ENCODE assay signal across 22 cellular contexts in the genomic region with DNA sequence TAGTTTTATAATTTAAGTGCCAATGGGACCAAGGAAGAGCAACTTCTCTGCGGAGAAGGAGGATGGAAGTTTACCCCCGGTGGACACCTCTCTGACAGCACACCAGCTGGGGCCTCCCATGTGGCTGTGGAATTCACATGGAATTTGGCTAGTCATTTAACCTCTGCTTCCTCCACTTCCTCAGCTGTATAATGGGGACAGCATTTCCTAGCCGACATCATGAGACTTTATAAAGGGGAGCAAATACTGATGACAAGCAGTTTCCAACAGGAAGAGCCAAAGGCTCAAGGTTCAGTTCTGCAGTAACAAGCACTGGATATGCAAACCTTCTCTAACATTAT. TPM values are rescaled to one million over a fixed set of nuclear protein-coding genes. Genes with fewer than 3 reads are reported as not detected.
DNase-seq lines count a peak whose midpoint lies in the region; ATAC-seq and TF ChIP-seq lines count a peak whose summit lies in the region.
"Had no signal": no experiment of that assay in that cellular context is flagged by ENCODE, and none has a peak within 500 bp of the region (broad histone marks: within the 10 kb centered on the region; RNA-seq: fewer than 3 reads in every experiment).

No MANE protein-coding gene starts in this region.

- H3K27me3 Mint-ChIP-seq in activated CD4-positive, alpha-beta T cell treated with anti-CD3 and anti-CD28 coated beads, Interleukin-2, amount 10 ng/mL, durations not matched to agents 24 days and 14 days = no peaks in the 10 kb centered on the region
- no peaks in the 10 kb centered on the region for H3K27me3 Mint-ChIP-seq in activated CD4-positive, alpha-beta memory T cell treated with anti-CD3 and anti-CD28 coated beads for 36 hours
- peaks cover 0 to 25% (median 4%) of the 10 kb centered on the region in 5 donors for H3K27me3 Mint-ChIP-seq in naive thymus-derived CD8-positive, alpha-beta T cell
- H3K27me3 Mint-ChIP-seq: activated T-helper 17 cell treated with anti-CD3 and anti-CD28 coated beads, Interleukin-2, amount 50 U/mL, for 72 hours; naive thymus-derived CD4-positive, alpha-beta T cell had no signal

- H3K4me1 Mint-ChIP-seq in activated CD4-positive, alpha-beta T cell treated with anti-CD3 and anti-CD28 coated beads, Interleukin-2, amount 10 ng/mL, durations not matched to agents 24 days and 14 days = peaks cover 54% of the 10 kb centered on the region
- H3K4me1 Mint-ChIP-seq in activated CD4-positive, alpha-beta memory T cell treated with anti-CD3 and anti-CD28 coated beads for 36 hours (ENCODE audit: low read depth) = peaks cover 53% of the 10 kb centered on the region
- H3K4me1 Mint-ChIP-seq in naive thymus-derived CD8-positive, alpha-beta T cell = peaks cover 11 to 50% (median 22%) of the 10 kb centered on the region in 4 donors

- DNase-seq in activated CD4-positive, alpha-beta T cell treated with anti-CD3 and anti-CD28 coated beads, Interleukin-2, amount 10 ng/mL, durations not matched to agents 24 days and 14 days = no peak
- no peak for DNase-seq in activated CD4-positive, alpha-beta T cell treated with anti-CD3 and anti-CD28 coated beads for 48 hours
- no peak for DNase-seq in activated CD4-positive, alpha-beta memory T cell treated with anti-CD3 and anti-CD28 coated beads for 36 hours
- DNase-seq in right lobe of liver = peak in 1 of 3 donors; percentile 56
- no peak for DNase-seq in spleen
- DNase-seq in stimulated activated CD4-positive, alpha-beta T cell treated with anti-CD3 and anti-CD28 coated beads, Interleukin-4, amount 100 ng/mL, for 4 hours = no peak
- no peak for DNase-seq in effector CD4-positive, alpha-beta T cell
- no peak for DNase-seq in naive thymus-derived CD8-positive, alpha-beta T cell
- DNase-seq: ACHN; DMS153; naive thymus-derived CD4-positive, alpha-beta T cell; NCI-H1436; NCI-H2227 treated with DMSO at 0.1 percent for 48 hours; NK-92 treated with Interleukin-12 subunit alpha and Interleukin-12 subunit beta, amount 100 ng/mL, for 24 hours; retina; RPMI8226; stimulated activated CD4-positive, alpha-beta T cell treated with anti-CD3 and anti-CD28 coated beads, Interleukin-15, amount 100 ng/mL, for 24 hours; stimulated activated naive B cell treated with anti-CD40 and anti-IgM and Interleukin-4, amounts not matched to agents 10 μg/mL and 1 μg/mL and 100 μg/mL, for 72 hours; WERI-Rb-1 had no signal

- H3K9me3 ChIP-seq in right lobe of liver (no peaks in the 10 kb centered on the region), spleen (no peaks in the 10 kb centered on the region)
- H3K9me3 ChIP-seq: tibial nerve had no signal

- CTCF ChIA-PET in activated CD4-positive, alpha-beta memory T cell treated with anti-CD3 and anti-CD28 coated beads for 36 hours (lab: Charles Lee) = interaction anchor here (0.6 to 2.2 kb wide), 3 partner anchors 10 to 295 kb away, joined by 3 to 8 read pairs (median 5); no protein-coding TSS in a partner anchor

- peaks cover 0 to 61% (median 22%) of the 10 kb centered on the region in 4 donors for H3K4me1 ChIP-seq in right lobe of liver
- peaks cover 48 to 66% (median 58%) of the 10 kb centered on the region in 6 donors for H3K4me1 ChIP-seq in spleen

- no peak for TF ChIP-seq POLR2A in right lobe of liver (IDR thresholded peaks at IDR 0.05)
- no peak for TF ChIP-seq POLR2A in spleen (IDR thresholded peaks at IDR 0.05)

- peak overlapping the region; percentile 65 to 90 (median 67) for H3K27ac ChIP-seq in right lobe of liver
- peak overlapping the region in 7 of 8 donors; percentile 97 to 100 (median 98) for H3K27ac ChIP-seq in spleen
- H3K27ac ChIP-seq: WERI-Rb-1 had no signal

- H3K36me3 ChIP-seq in right lobe of liver = peaks cover 0 to 12% (median 0%) of the 10 kb centered on the region in 4 donors
- peaks cover 0 to 28% (median 18%) of the 10 kb centered on the region in 6 donors for H3K36me3 ChIP-seq in spleen
- H3K36me3 ChIP-seq: WERI-Rb-1 had no signal

- WGBS in right lobe of liver (ENCODE audit: insufficient coverage, low coverage, low lambda C conversion rate, missing lambda C conversion rate) = 32% methylated on average over 3 of the region's 3 CpGs
- 46 to 71% (median 53%) methylated on average over 3 of the region's 3 CpGs for WGBS in spleen, 5 donors

- POLR2A ChIA-PET in activated CD4-positive, alpha-beta memory T cell treated with anti-CD3 and anti-CD28 coated beads for 36 hours (lab: Charles Lee) = interaction anchor here (1.6 to 2.5 kb wide), 2 partner anchors 189 to 306 kb away, joined by 3 to 13 read pairs; no protein-coding TSS in a partner anchor
- POLR2A ChIA-PET in naive thymus-derived CD8-positive, alpha-beta T cell (lab: Charles Lee) = no interaction called here

- ATAC-seq in right lobe of liver = peak; percentile 23 to 57 (median 52)
- no peak for ATAC-seq in naive thymus-derived CD8-positive, alpha-beta T cell
- ATAC-seq: activated T-helper 17 cell treated with anti-CD3 and anti-CD28 coated beads, Interleukin-2, amount 50 U/mL, for 72 hours; naive thymus-derived CD4-positive, alpha-beta T cell; stimulated activated naive B cell treated with anti-CD40 and anti-IgM and Interleukin-4, amounts not matched to agents 10 μg/mL and 1 μg/mL and 100 μg/mL, for 72 hours had no signal

- peak overlapping the region; percentile 47 for H3K27ac Mint-ChIP-seq in activated CD4-positive, alpha-beta T cell treated with anti-CD3 and anti-CD28 coated beads, Interleukin-2, amount 10 ng/mL, durations not matched to agents 24 days and 14 days
- H3K27ac Mint-ChIP-seq in activated CD4-positive, alpha-beta memory T cell treated with anti-CD3 and anti-CD28 coated beads for 36 hours = peak overlapping the region; percentile 25
- peak overlapping the region in 1 of 10 donors; percentile 63 for H3K27ac Mint-ChIP-seq in naive thymus-derived CD8-positive, alpha-beta T cell
- H3K27ac Mint-ChIP-seq: activated T-helper 17 cell treated with anti-CD3 and anti-CD28 coated beads, Interleukin-2, amount 50 U/mL, for 72 hours had no signal

- no peak overlapping the region for H3K4me3 ChIP-seq in right lobe of liver
- no peak overlapping the region for H3K4me3 ChIP-seq in spleen
- H3K4me3 ChIP-seq: lung, tibial nerve had no signal

- H3K9me3 Mint-ChIP-seq in activated CD4-positive, alpha-beta T cell treated with anti-CD3 and anti-CD28 coated beads, Interleukin-2, amount 10 ng/mL, durations not matched to agents 24 days and 14 days = no peaks in the 10 kb centered on the region
- H3K9me3 Mint-ChIP-seq in activated CD4-positive, alpha-beta memory T cell treated with anti-CD3 and anti-CD28 coated beads for 36 hours = no peaks in the 10 kb centered on the region
- no peaks in the 10 kb centered on the region for H3K9me3 Mint-ChIP-seq in naive thymus-derived CD8-positive, alpha-beta T cell
- H3K9me3 Mint-ChIP-seq: activated T-helper 17 cell treated with anti-CD3 and anti-CD28 coated beads, Interleukin-2, amount 50 U/mL, for 72 hours; stimulated activated naive B cell treated with anti-CD40 and anti-IgM and Interleukin-4, amounts not matched to agents 10 μg/mL and 1 μg/mL and 100 μg/mL, for 72 hours had no signal

- TF ChIP-seq CTCF in right lobe of liver (IDR thresholded peaks at IDR 0.05) (no peak), spleen (IDR thresholded peaks at IDR 0.05 in 8 of 11, conservative IDR thresholded peaks at IDR 0.05 in 3 of 11) (no peak)

- H3K27me3 ChIP-seq in right lobe of liver = no peaks in the 10 kb centered on the region
- H3K27me3 ChIP-seq in spleen (replicated peaks in 1 of 7) = no peaks in the 10 kb centered on the region
- H3K27me3 ChIP-seq: tibial nerve had no signal

- intact Hi-C loops in activated CD4-positive, alpha-beta T cell treated with anti-CD3 and anti-CD28 coated beads, Interleukin-2, amount 10 ng/mL, durations not matched to agents 24 days and 14 days (cut with micrococcal nuclease) = loop anchor here (1.0 kb wide), 1 partner anchor 11 kb away; no protein-coding TSS in a partner anchor
- intact Hi-C loops in activated CD4-positive, alpha-beta memory T cell treated with anti-CD3 and anti-CD28 coated beads for 36 hours (cut with micrococcal nuclease) = no loop called here
- intact Hi-C loops in right lobe of liver (cut with DNase I) = no loop called here
- intact Hi-C loops in spleen (cut with DNase I; ENCODE audit: low total_unique reads) = loop anchor here (5.0 kb wide), 2 partner anchors 118 to 188 kb away; no protein-coding TSS in a partner anchor

- H3K36me3 Mint-ChIP-seq in activated CD4-positive, alpha-beta T cell treated with anti-CD3 and anti-CD28 coated beads, Interleukin-2, amount 10 ng/mL, durations not matched to agents 24 days and 14 days (ENCODE audit: low read depth) = peaks cover 46% of the 10 kb centered on the region
- peaks cover 27% of the 10 kb centered on the region for H3K36me3 Mint-ChIP-seq in activated CD4-positive, alpha-beta memory T cell treated with anti-CD3 and anti-CD28 coated beads for 36 hours
- no peaks in the 10 kb centered on the region for H3K36me3 Mint-ChIP-seq in naive thymus-derived CD8-positive, alpha-beta T cell

- H3K4me3 Mint-ChIP-seq in activated CD4-positive, alpha-beta T cell treated with anti-CD3 and anti-CD28 coated beads, Interleukin-2, amount 10 ng/mL, durations not matched to agents 24 days and 14 days = no peak overlapping the region
- no peak overlapping the region for H3K4me3 Mint-ChIP-seq in activated CD4-positive, alpha-beta memory T cell treated with anti-CD3 and anti-CD28 coated beads for 36 hours
- H3K4me3 Mint-ChIP-seq in naive thymus-derived CD8-positive, alpha-beta T cell = no peak overlapping the region
- H3K4me3 Mint-ChIP-seq: naive thymus-derived CD4-positive, alpha-beta T cell; stimulated activated naive B cell treated with anti-CD40 and anti-IgM and Interleukin-4, amounts not matched to agents 10 μg/mL and 1 μg/mL and 100 μg/mL, for 72 hours had no signal

RNA-seq across cellular contexts. Expression of a gene that starts 7.5 kb away (rescaled TPM):
- total RNA-seq in activated CD4-positive, alpha-beta T cell treated with anti-CD3 and anti-CD28 coated beads, Interleukin-2, amount 10 ng/mL, durations not matched to agents 24 days and 14 days = 95.5 and 96.7 TPM in 2 replicates
- total RNA-seq in activated CD4-positive, alpha-beta memory T cell treated with anti-CD3 and anti-CD28 coated beads for 36 hours = 10 to 100 TPM; 86.7 to 87.9 TPM
- total RNA-seq in right lobe of liver = 100 to 1,000 TPM in 2 of 6 experiments, 10 to 100 TPM in 4; 24.3 to 139 (median 50.4) TPM
- total RNA-seq in spleen = 100 to 1,000 TPM; 104 to 193 (median 143) TPM
- polyA plus RNA-seq in spleen = 10 to 100 TPM; 34.7 to 43.0 (median 35.1) TPM
- 1 to 10 TPM in 1 of 2 experiments, under 1 TPM in 1; 0.57 to 1.4 TPM for total RNA-seq in naive thymus-derived CD8-positive, alpha-beta T cell
- 1 to 10 TPM in 2 of 3 donors, under 1 TPM in 1; 0.67 to 2.1 (median 1.1) TPM for polyA plus RNA-seq in naive thymus-derived CD8-positive, alpha-beta T cell

Comparison
In these comparisons a context has a peak if more than half of its experiments do, and no peak if none do; other contexts are left out.
1. ATAC-seq: peak in right lobe of liver (4 of 4); none in naive thymus-derived CD8-positive, alpha-beta T cell (0 of 2).
2. RNA of a gene that starts 7.5 kb away (total RNA-seq): 104 to 193 TPM in spleen, 95.5 to 96.7 TPM in activated CD4-positive, alpha-beta T cell treated with anti-CD3 and anti-CD28 coated beads, Interleukin-2, amount 10 ng/mL, durations not matched to agents 24 days and 14 days, 86.7 to 87.9 TPM in activated CD4-positive, alpha-beta memory T cell treated with anti-CD3 and anti-CD28 coated beads for 36 hours and 24.3 to 139 TPM in right lobe of liver; 0.57 to 1.4 TPM in naive thymus-derived CD8-positive, alpha-beta T cell; every median in the first group is over 10 times any median in the second.
3. intact Hi-C loops: an anchor here in activated CD4-positive, alpha-beta T cell treated with anti-CD3 and anti-CD28 coated beads, Interleukin-2, amount 10 ng/mL, durations not matched to agents 24 days and 14 days (1.0 kb wide) and spleen (5.0 kb wide); none called in activated CD4-positive, alpha-beta memory T cell treated with anti-CD3 and anti-CD28 coated beads for 36 hours and right lobe of liver.